8 cellular contexts compared by ENCODE assay signal in genomic region chr3:14548321-14548729, GRCh38. TPM values are rescaled to one million over a fixed set of nuclear protein-coding genes. Genes with fewer than 3 reads are reported as not detected.
DNase-seq lines count a peak whose midpoint lies in the region; ATAC-seq, FAIRE-seq and TF ChIP-seq lines count a peak whose summit lies in the region.

No MANE protein-coding gene starts in this region.

- FAIRE-seq in GM18507 (lab: Jason Lieb, UNC), result no peak

- no peak overlapping the region for H3K27ac Mint-ChIP-seq in neural progenitor cell

- H3K9me3 Mint-ChIP-seq in neural progenitor cell, result no peaks in the 10 kb centered on the region

- H3K27me3 Mint-ChIP-seq in neural progenitor cell (ENCODE audit: insufficient read depth, low read depth), result peaks cover 16% of the 10 kb centered on the region

- no peak overlapping the region for H3K27ac ChIP-seq in neural progenitor cell
- H3K27ac ChIP-seq in uterus, result no peak overlapping the region

- H3K79me2 ChIP-seq in neural progenitor cell (ENCODE audit: low read depth), result no peaks in the 10 kb centered on the region

- no peaks in the 10 kb centered on the region for H3F3A ChIP-seq in neural progenitor cell (ENCODE audit: low read depth)

- DNase-seq in AG08396 (ENCODE audit: low spot score) (peak; percentile 73), GM18507 (ENCODE audit: extremely low spot score, insufficient read length, low read depth) (peak; percentile 17), NCI-H226 (peak; percentile 41), fibroblast of peridontal ligament (ENCODE audit: extremely low read depth) (peak; percentile 55), neural progenitor cell (ENCODE audit: low spot score) (peak; percentile 88), uterus (peak; percentile 73 to 78)
- DNase-seq in activated CD8-positive, alpha-beta memory T cell treated with anti-CD3 and anti-CD28 coated beads for 24 hours, result peak; percentile 68

- H4K20me1 ChIP-seq in neural progenitor cell (ENCODE audit: low read depth), result no peaks in the 10 kb centered on the region

- intact Hi-C loops in uterus (cut with DNase I; ENCODE audit: low total_unique reads), result no loop called here

- no peak overlapping the region for H3K4me3 Mint-ChIP-seq in neural progenitor cell

- no peak overlapping the region for H3K4me3 ChIP-seq in neural progenitor cell
- no peak overlapping the region for H3K4me3 ChIP-seq in uterus

- no peak for TF ChIP-seq POLR2A in uterus (IDR thresholded peaks at IDR 0.05)

- no peaks in the 10 kb centered on the region for H3K4me1 ChIP-seq in neural progenitor cell
- no peaks in the 10 kb centered on the region for H3K4me1 ChIP-seq in uterus

- no peak for ATAC-seq in HG02588 (IDR thresholded peaks at IDR 0.05; ENCODE audit: unreplicated experiment)

- H3K4me1 Mint-ChIP-seq in neural progenitor cell, result peaks cover 18% of the 10 kb centered on the region

- H3K27me3 ChIP-seq in neural progenitor cell, result peaks cover 8% of the 10 kb centered on the region
- H3K27me3 ChIP-seq in uterus, result no peaks in the 10 kb centered on the region

- no peaks in the 10 kb centered on the region for H3K9me3 ChIP-seq in neural progenitor cell (ENCODE audit: low read depth)
- no peaks in the 10 kb centered on the region for H3K9me3 ChIP-seq in uterus

- H3K36me3 ChIP-seq in neural progenitor cell (no peaks in the 10 kb centered on the region), uterus (no peaks in the 10 kb centered on the region)

- H3K4me2 ChIP-seq in neural progenitor cell, result no peak overlapping the region

- no peak overlapping the region for H3K9ac ChIP-seq in neural progenitor cell

- TF ChIP-seq CTCF in neural progenitor cell (IDR thresholded peaks at IDR 0.05), result peak; percentile 77
- peak; percentile 55 to 80 (median 77) for TF ChIP-seq CTCF in uterus (IDR thresholded peaks at IDR 0.05)

- H2AFZ ChIP-seq in neural progenitor cell (replicated peaks), result peak overlapping the region; percentile 90

- no peaks in the 10 kb centered on the region for H3K36me3 Mint-ChIP-seq in neural progenitor cell

RNA-seq across cellular contexts. Expression of gene GRIP2, which starts 8.2 kb away (rescaled TPM):
- 0.25 TPM in 1 of 2 replicates, not detected in the other for total RNA-seq in neural progenitor cell (ENCODE audit: low replicate concordance)
- 1 to 10 TPM in 3 of 4 donors, under 1 TPM in 1; 0.77 to 8.0 (median 2.1) TPM for total RNA-seq in uterus

Comparison
In these comparisons a context has a peak if more than half of its experiments do, and no peak if none do; other contexts are left out.
1. DNase-seq: peak in every context shown above with its lines; median percentile 88 in neural progenitor cell; 76 in uterus; 73 in AG08396; 68 in activated CD8-positive, alpha-beta memory T cell treated with anti-CD3 and anti-CD28 coated beads for 24 hours; 55 in fibroblast of peridontal ligament; 41 in NCI-H226; 17 in GM18507.